In genomic region chr12:97308576-97309198, GRCh38 we compare ENCODE assay signal across 7 cellular contexts.
A peak's percentile ranks its signal among the peaks of the same experiment; 100 is the strongest.
DNase-seq lines count a peak whose midpoint lies in the region; ATAC-seq and TF ChIP-seq lines count a peak whose summit lies in the region.

No MANE protein-coding gene starts in this region.

- DNase-seq in GM10248 (ENCODE audit: extremely low spot score), result no peak
- peak; percentile 61 for DNase-seq in HT-29 (ENCODE audit: low spot score)
- peak; percentile 20 to 41 (median 37) for DNase-seq in effector memory CD8-positive, alpha-beta T cell
- peak; percentile 23 for DNase-seq in neural crest cell (ENCODE audit: low read depth, low spot score)
- no peak for DNase-seq in 8988T

- H3K36me3 Mint-ChIP-seq in effector memory CD8-positive, alpha-beta T cell (ENCODE audit: insufficient read depth), result no peaks in the 10 kb centered on the region
- no peaks in the 10 kb centered on the region for H3K36me3 Mint-ChIP-seq in neural crest cell (ENCODE audit: low read depth)
- no peaks in the 10 kb centered on the region for H3K36me3 Mint-ChIP-seq in stimulated activated memory B cell treated with anti-CD40 and anti-IgM and Interleukin-4, amounts not matched to agents 10 μg/mL and 1 μg/mL and 100 μg/mL, for 72 hours

- H3K27ac ChIP-seq in OCI-LY3 (ENCODE audit: low read length), result no peak overlapping the region

- no peak overlapping the region for H3K27ac Mint-ChIP-seq in effector memory CD8-positive, alpha-beta T cell
- no peak overlapping the region for H3K27ac Mint-ChIP-seq in neural crest cell (ENCODE audit: unreplicated experiment)
- no peak overlapping the region for H3K27ac Mint-ChIP-seq in stimulated activated memory B cell treated with anti-CD40 and anti-IgM and Interleukin-4, amounts not matched to agents 10 μg/mL and 1 μg/mL and 100 μg/mL, for 72 hours

- no peaks in the 10 kb centered on the region for H3K4me1 Mint-ChIP-seq in effector memory CD8-positive, alpha-beta T cell (ENCODE audit: low read depth in 2 of 2)
- H3K4me1 Mint-ChIP-seq in neural crest cell, result peaks cover 32% of the 10 kb centered on the region
- peaks cover 21% of the 10 kb centered on the region for H3K4me1 Mint-ChIP-seq in stimulated activated memory B cell treated with anti-CD40 and anti-IgM and Interleukin-4, amounts not matched to agents 10 μg/mL and 1 μg/mL and 100 μg/mL, for 72 hours

- CTCF ChIA-PET in GM10248 (lab: Yijun Ruan, JAX), result interaction anchor here (0.9 to 3.1 kb wide), 11 partner anchors 10 to 95 kb away, joined by 3 to 18 read pairs (median 5); no protein-coding TSS in a partner anchor

- ATAC-seq in effector memory CD8-positive, alpha-beta T cell (replicated peaks), result peak; percentile 40
- no peak for ATAC-seq in stimulated activated memory B cell treated with anti-CD40 and anti-IgM and Interleukin-4, amounts not matched to agents 10 μg/mL and 1 μg/mL and 100 μg/mL, for 72 hours

- POLR2A ChIA-PET in GM10248 (lab: Yijun Ruan, JAX), result no interaction called here

- TF ChIP-seq CTCF in GM10248 (IDR thresholded peaks at IDR 0.05; ENCODE audit: control extremely low read depth, extremely low read depth, low read depth, missing control alignments) (peak; percentile 61), OCI-LY3 (IDR thresholded peaks at IDR 0.05; ENCODE audit: low read depth, low read length) (peak; percentile 79), neural crest cell (conservative IDR thresholded peaks at IDR 0.05) (peak; percentile 81)

- peaks cover 10% of the 10 kb centered on the region for H3K27me3 ChIP-seq in OCI-LY3 (ENCODE audit: low read depth, low read length)

- no peak overlapping the region for H3K4me3 Mint-ChIP-seq in effector memory CD8-positive, alpha-beta T cell
- H3K4me3 Mint-ChIP-seq in neural crest cell, result no peak overlapping the region
- H3K4me3 Mint-ChIP-seq in stimulated activated memory B cell treated with anti-CD40 and anti-IgM and Interleukin-4, amounts not matched to agents 10 μg/mL and 1 μg/mL and 100 μg/mL, for 72 hours, result no peak overlapping the region

- no peaks in the 10 kb centered on the region for H3K4me1 ChIP-seq in OCI-LY3 (ENCODE audit: low read length)

- H3K4me2 ChIP-seq in OCI-LY3 (ENCODE audit: low read length), result no peak overlapping the region

- no peak overlapping the region for H3K9ac ChIP-seq in OCI-LY3 (ENCODE audit: low read length)

- H3K36me3 ChIP-seq in OCI-LY3 (replicated peaks; ENCODE audit: low read depth, low read length), result no peaks in the 10 kb centered on the region

- no peaks in the 10 kb centered on the region for H3K79me2 ChIP-seq in OCI-LY3 (ENCODE audit: low read length)

- no peaks in the 10 kb centered on the region for H3K9me3 ChIP-seq in OCI-LY3 (ENCODE audit: insufficient read depth, low read length)

- H3K9me3 Mint-ChIP-seq in effector memory CD8-positive, alpha-beta T cell, result no peaks in the 10 kb centered on the region
- peaks cover 4% of the 10 kb centered on the region for H3K9me3 Mint-ChIP-seq in neural crest cell
- no peaks in the 10 kb centered on the region for H3K9me3 Mint-ChIP-seq in stimulated activated memory B cell treated with anti-CD40 and anti-IgM and Interleukin-4, amounts not matched to agents 10 μg/mL and 1 μg/mL and 100 μg/mL, for 72 hours

- no peaks in the 10 kb centered on the region for H4K20me1 ChIP-seq in OCI-LY3 (ENCODE audit: insufficient read depth, low read length)

- H3K4me3 ChIP-seq in OCI-LY3 (ENCODE audit: low read length), result no peak overlapping the region

- no peak overlapping the region for H2AFZ ChIP-seq in OCI-LY3 (ENCODE audit: low read depth, low read length)

- peaks cover 18 to 22% of the 10 kb centered on the region in 2 donors for H3K27me3 Mint-ChIP-seq in effector memory CD8-positive, alpha-beta T cell
- H3K27me3 Mint-ChIP-seq in neural crest cell (ENCODE audit: low read depth), result no peaks in the 10 kb centered on the region
- H3K27me3 Mint-ChIP-seq in stimulated activated memory B cell treated with anti-CD40 and anti-IgM and Interleukin-4, amounts not matched to agents 10 μg/mL and 1 μg/mL and 100 μg/mL, for 72 hours, result peaks cover 24% of the 10 kb centered on the region

Comparison
In these comparisons a context has a peak if more than half of its experiments do, and no peak if none do; other contexts are left out.
1. DNase-seq: peak in HT-29 (single experiment), effector memory CD8-positive, alpha-beta T cell (3 of 3) and neural crest cell (single experiment); none in GM10248 (single experiment) and 8988T (single experiment).
2. Peak in every context shown above with its lines, with median percentiles within 50 percentile points of each other: CTCF ChIP-seq.